ENCODE assay signal across 1 cellular context in the genomic region with DNA sequence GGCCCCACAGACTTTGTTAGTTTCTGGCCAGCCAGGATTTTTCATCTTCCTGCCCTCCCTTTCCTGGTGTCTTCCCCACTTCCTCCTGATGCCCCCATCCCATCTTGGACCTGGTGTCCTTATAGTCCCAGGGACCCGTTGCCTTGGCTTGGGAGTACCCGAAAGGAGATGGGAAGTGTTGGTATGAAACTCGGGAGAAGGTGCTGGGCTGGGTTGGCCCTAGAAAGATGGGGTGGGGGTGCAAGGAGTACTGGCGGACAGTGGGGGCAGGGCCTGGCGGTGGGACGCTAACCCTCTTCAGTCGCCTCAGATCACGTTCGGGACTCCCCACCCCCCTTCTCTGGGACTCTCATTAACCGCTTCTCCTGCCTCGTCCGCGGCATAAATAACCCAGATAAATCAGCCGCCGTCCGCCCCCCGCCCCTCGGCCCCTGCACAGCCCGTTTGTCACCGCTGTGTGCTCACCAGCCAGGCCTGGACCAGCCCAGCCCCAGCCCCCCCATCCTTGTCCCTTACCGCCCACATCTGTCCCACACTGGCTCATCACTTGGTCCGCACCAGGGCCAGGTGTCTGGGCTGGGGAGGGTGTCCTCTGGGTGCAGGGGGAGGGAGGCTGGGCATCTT.
TF ChIP-seq lines count a peak whose summit lies in the region.

No MANE protein-coding gene starts in this region.

TF ChIP-seq in H1, 55 proteins besides CTCF, POLR2A, EP300 and RAD21:
- TF ChIP-seq JUN (IDR thresholded peaks at IDR 0.05; ENCODE audit: low read depth, low read length): no peak
- TF ChIP-seq TBP (IDR thresholded peaks at IDR 0.05; ENCODE audit: low read depth, low read length): no peak
